In genomic region chr13:109900723-109901122, GRCh38 we compare ENCODE assay signal across 14 cellular contexts.
"Had no signal": no experiment of that assay in that cellular context is flagged by ENCODE, and none has a peak within 500 bp of the region (broad histone marks: within the 10 kb centered on the region; RNA-seq: fewer than 3 reads in every experiment).

No MANE protein-coding gene starts in this region.

- H3K4me3 ChIP-seq: cardiac muscle cell, esophagus squamous epithelium, right lobe of liver, spleen had no signal

- H3K27ac ChIP-seq: cardiac muscle cell, esophagus squamous epithelium, right lobe of liver, spleen had no signal

- H3K9me3 ChIP-seq: esophagus squamous epithelium, right lobe of liver, spleen had no signal

- ATAC-seq: right lobe of liver had no signal

- DNase-seq: activated CD4-positive, alpha-beta T cell treated with anti-CD3 and anti-CD28 coated beads for 4 hours; activated naive CD4-positive, alpha-beta T cell treated with anti-CD3 and anti-CD28 coated beads for 36 hours; esophagus squamous epithelium; foreskin fibroblast; glutamatergic neuron; islet precursor cell; posterior cingulate gyrus; right lobe of liver; spleen; stimulated activated CD4-positive, alpha-beta T cell treated with anti-CD3 and anti-CD28 coated beads, Interleukin-2, amount 100 ng/mL, for 24 hours; stimulated activated naive CD4-positive, alpha-beta T cell; substantia nigra; trophoblast cell had no signal

- H3K27me3 ChIP-seq: cardiac muscle cell, esophagus squamous epithelium, right lobe of liver, spleen had no signal

- H3K36me3 ChIP-seq: cardiac muscle cell, esophagus squamous epithelium, right lobe of liver, spleen had no signal

- H3K4me1 ChIP-seq: esophagus squamous epithelium, right lobe of liver, spleen had no signal
